ENCODE assay signal across 9 cellular contexts in the genomic region with DNA sequence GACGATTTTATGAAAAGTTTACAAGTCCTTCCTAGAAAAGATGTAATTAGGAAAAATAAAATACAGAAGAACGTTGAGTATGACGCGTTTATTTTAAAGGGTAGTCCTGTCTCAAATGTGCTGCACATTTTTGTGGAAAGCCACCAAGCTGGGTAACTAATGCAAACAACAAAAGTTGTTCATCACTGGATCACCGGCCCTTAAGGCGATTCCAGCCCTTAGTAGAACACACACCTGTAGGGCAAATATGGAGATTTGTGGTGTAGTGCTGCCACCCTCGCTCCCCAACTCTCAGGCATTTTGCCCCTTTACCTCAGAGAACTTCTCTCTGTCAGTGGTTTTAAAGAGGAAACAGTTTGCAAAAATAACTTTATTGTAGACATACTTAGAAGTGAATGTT. TPM values are rescaled to one million over a fixed set of nuclear protein-coding genes. Genes with fewer than 3 reads are reported as not detected.
DNase-seq lines count a peak whose midpoint lies in the region; ATAC-seq and TF ChIP-seq lines count a peak whose summit lies in the region.
"Had no signal": no experiment of that assay in that cellular context is flagged by ENCODE, and none has a peak within 500 bp of the region (broad histone marks: within the 10 kb centered on the region; RNA-seq: fewer than 3 reads in every experiment).

No MANE protein-coding gene starts in this region.

- TF ChIP-seq CTCF in liver (IDR thresholded peaks at IDR 0.05; ENCODE audit: low read depth, low read length, missing input control) (no peak), type B pancreatic cell (conservative IDR thresholded peaks at IDR 0.05) (no peak)

- peaks cover 4% of the 10 kb centered on the region for H3K36me3 Mint-ChIP-seq in activated naive CD4-positive, alpha-beta T cell treated with anti-CD3 and anti-CD28 coated beads, Interleukin-2, amount 50 U/mL, for 24 hours
- H3K36me3 Mint-ChIP-seq in activated naive CD4-positive, alpha-beta T cell treated with anti-CD3 and anti-CD28 coated beads, Interleukin-2, amount 50 U/mL, for 72 hours: peaks cover 0 to 5% of the 10 kb centered on the region in 2 donors
- peaks cover 17% of the 10 kb centered on the region for H3K36me3 Mint-ChIP-seq in type B pancreatic cell

- no peak for ATAC-seq in activated naive CD4-positive, alpha-beta T cell treated with anti-CD3 and anti-CD28 coated beads, Interleukin-2, amount 50 U/mL, for 72 hours

- 32% methylated on average over 7 of the region's 7 CpGs for WGBS in liver

- H3K27ac ChIP-seq in liver (ENCODE audit: low read depth in 1 of 2, low read length in 2 of 2): peak overlapping the region in 1 of 2 donors; percentile 37

- H3K4me1 Mint-ChIP-seq in activated naive CD4-positive, alpha-beta T cell treated with anti-CD3 and anti-CD28 coated beads, Interleukin-2, amount 50 U/mL, for 24 hours: peaks cover 58% of the 10 kb centered on the region
- H3K4me1 Mint-ChIP-seq in type B pancreatic cell (ENCODE audit: unreplicated experiment): peaks cover 35% of the 10 kb centered on the region

- no peaks in the 10 kb centered on the region for H3K27me3 Mint-ChIP-seq in activated naive CD4-positive, alpha-beta T cell treated with anti-CD3 and anti-CD28 coated beads, Interleukin-2, amount 50 U/mL, for 24 hours
- H3K27me3 Mint-ChIP-seq in type B pancreatic cell: peaks cover 3% of the 10 kb centered on the region

- DNase-seq in activated naive CD4-positive, alpha-beta T cell treated with Interleukin-2 at 50 U/mL for 16 hours: no peak
- DNase-seq in activated naive CD4-positive, alpha-beta T cell treated with anti-CD3 and anti-CD28 coated beads, Interleukin-2, amount 50 U/mL, for 72 hours (ENCODE audit: low spot score in 2 of 2): no peak
- DNase-seq in type B pancreatic cell (ENCODE audit: extremely low spot score, unreplicated experiment): no peak
- no peak for DNase-seq in NCI-H146 (lab: John Stamatoyannopoulos, UW)
- DNase-seq in SHP77 treated with DMSO at 0.1 percent for 48 hours (lab: John Stamatoyannopoulos, UW): no peak
- no peak for DNase-seq in OCI-M2 (lab: John Stamatoyannopoulos, UW; ENCODE audit: unreplicated experiment)
- DNase-seq: activated CD4-positive, alpha-beta T cell treated with anti-CD3 and anti-CD28 coated beads for 4 hours had no signal

- H3K9ac ChIP-seq in liver (ENCODE audit: low read depth in 1 of 2, low read length in 2 of 2): peak overlapping the region; percentile 25 to 54

- H3K36me3 ChIP-seq in liver (ENCODE audit: control insufficient read depth in 4 of 4, insufficient read depth in 3 of 4, low read depth in 1 of 4, low read length in 3 of 4): no peaks in the 10 kb centered on the region

- H3K27me3 ChIP-seq in liver (ENCODE audit: control insufficient read depth in 4 of 4, insufficient read depth in 4 of 4, low read length in 3 of 4): no peaks in the 10 kb centered on the region

- H3K4me1 ChIP-seq in liver (ENCODE audit: control insufficient read depth in 4 of 4, insufficient read depth in 4 of 4, low read length in 3 of 4): peaks cover 2 to 40% (median 35%) of the 10 kb centered on the region in 4 donors

- no peak for TF ChIP-seq RAD21 in liver (IDR thresholded peaks at IDR 0.05)

- H3K27ac Mint-ChIP-seq in activated naive CD4-positive, alpha-beta T cell treated with anti-CD3 and anti-CD28 coated beads, Interleukin-2, amount 50 U/mL, for 24 hours: peak overlapping the region; percentile 81
- H3K27ac Mint-ChIP-seq in activated naive CD4-positive, alpha-beta T cell treated with anti-CD3 and anti-CD28 coated beads, Interleukin-2, amount 50 U/mL, for 72 hours: peak overlapping the region; percentile 64 to 77
- H3K27ac Mint-ChIP-seq in type B pancreatic cell: peak overlapping the region; percentile 37

- no peaks in the 10 kb centered on the region for H3K9me3 ChIP-seq in liver (ENCODE audit: control insufficient read depth in 4 of 4, low read length in 3 of 4)

- H3K9me3 Mint-ChIP-seq in activated naive CD4-positive, alpha-beta T cell treated with anti-CD3 and anti-CD28 coated beads, Interleukin-2, amount 50 U/mL, for 24 hours: no peaks in the 10 kb centered on the region
- H3K9me3 Mint-ChIP-seq in activated naive CD4-positive, alpha-beta T cell treated with anti-CD3 and anti-CD28 coated beads, Interleukin-2, amount 50 U/mL, for 72 hours: no peaks in the 10 kb centered on the region
- peaks cover 5% of the 10 kb centered on the region for H3K9me3 Mint-ChIP-seq in type B pancreatic cell

- peak overlapping the region; percentile 89 for H3K4me3 Mint-ChIP-seq in activated naive CD4-positive, alpha-beta T cell treated with anti-CD3 and anti-CD28 coated beads, Interleukin-2, amount 50 U/mL, for 24 hours
- H3K4me3 Mint-ChIP-seq in type B pancreatic cell: peak overlapping the region; percentile 91

- peak overlapping the region in 2 of 3 donors; percentile 68 to 84 for H3K4me3 ChIP-seq in liver (ENCODE audit: low read depth in 1 of 3, low read length in 3 of 3)

TF ChIP-seq in liver, 16 proteins besides CTCF, POLR2A, EP300 and RAD21:
- TF ChIP-seq FOXA2 (IDR thresholded peaks at IDR 0.05): no peak
- TF ChIP-seq RXRA (IDR thresholded peaks at IDR 0.05): no peak
- no peak for TF ChIP-seq EGR1 (IDR thresholded peaks at IDR 0.05; ENCODE audit: low read depth in 2 of 2)
- no peak for TF ChIP-seq NR2F2 (IDR thresholded peaks at IDR 0.05)
- TF ChIP-seq HNF4G (IDR thresholded peaks at IDR 0.05): no peak
- TF ChIP-seq, protein P1, sequence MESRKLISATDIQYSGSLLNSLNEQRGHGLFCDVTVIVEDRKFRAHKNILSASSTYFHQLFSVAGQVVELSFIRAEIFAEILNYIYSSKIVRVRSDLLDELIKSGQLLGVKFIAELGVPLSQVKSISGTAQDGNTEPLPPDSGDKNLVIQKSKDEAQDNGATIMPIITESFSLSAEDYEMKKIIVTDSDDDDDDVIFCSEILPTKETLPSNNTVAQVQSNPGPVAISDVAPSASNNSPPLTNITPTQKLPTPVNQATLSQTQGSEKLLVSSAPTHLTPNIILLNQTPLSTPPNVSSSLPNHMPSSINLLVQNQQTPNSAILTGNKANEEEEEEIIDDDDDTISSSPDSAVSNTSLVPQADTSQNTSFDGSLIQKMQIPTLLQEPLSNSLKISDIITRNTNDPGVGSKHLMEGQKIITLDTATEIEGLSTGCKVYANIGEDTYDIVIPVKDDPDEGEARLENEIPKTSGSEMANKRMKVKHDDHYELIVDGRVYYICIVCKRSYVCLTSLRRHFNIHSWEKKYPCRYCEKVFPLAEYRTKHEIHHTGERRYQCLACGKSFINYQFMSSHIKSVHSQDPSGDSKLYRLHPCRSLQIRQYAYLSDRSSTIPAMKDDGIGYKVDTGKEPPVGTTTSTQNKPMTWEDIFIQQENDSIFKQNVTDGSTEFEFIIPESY (IDR thresholded peaks at IDR 0.05): no peak
- TF ChIP-seq GABPA (IDR thresholded peaks at IDR 0.05 in 1 of 2, conservative IDR thresholded peaks at IDR 0.05 in 1 of 2): no peak
- TF ChIP-seq, protein P2, sequence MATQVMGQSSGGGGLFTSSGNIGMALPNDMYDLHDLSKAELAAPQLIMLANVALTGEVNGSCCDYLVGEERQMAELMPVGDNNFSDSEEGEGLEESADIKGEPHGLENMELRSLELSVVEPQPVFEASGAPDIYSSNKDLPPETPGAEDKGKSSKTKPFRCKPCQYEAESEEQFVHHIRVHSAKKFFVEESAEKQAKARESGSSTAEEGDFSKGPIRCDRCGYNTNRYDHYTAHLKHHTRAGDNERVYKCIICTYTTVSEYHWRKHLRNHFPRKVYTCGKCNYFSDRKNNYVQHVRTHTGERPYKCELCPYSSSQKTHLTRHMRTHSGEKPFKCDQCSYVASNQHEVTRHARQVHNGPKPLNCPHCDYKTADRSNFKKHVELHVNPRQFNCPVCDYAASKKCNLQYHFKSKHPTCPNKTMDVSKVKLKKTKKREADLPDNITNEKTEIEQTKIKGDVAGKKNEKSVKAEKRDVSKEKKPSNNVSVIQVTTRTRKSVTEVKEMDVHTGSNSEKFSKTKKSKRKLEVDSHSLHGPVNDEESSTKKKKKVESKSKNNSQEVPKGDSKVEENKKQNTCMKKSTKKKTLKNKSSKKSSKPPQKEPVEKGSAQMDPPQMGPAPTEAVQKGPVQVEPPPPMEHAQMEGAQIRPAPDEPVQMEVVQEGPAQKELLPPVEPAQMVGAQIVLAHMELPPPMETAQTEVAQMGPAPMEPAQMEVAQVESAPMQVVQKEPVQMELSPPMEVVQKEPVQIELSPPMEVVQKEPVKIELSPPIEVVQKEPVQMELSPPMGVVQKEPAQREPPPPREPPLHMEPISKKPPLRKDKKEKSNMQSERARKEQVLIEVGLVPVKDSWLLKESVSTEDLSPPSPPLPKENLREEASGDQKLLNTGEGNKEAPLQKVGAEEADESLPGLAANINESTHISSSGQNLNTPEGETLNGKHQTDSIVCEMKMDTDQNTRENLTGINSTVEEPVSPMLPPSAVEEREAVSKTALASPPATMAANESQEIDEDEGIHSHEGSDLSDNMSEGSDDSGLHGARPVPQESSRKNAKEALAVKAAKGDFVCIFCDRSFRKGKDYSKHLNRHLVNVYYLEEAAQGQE (IDR thresholded peaks at IDR 0.05): no peak
- TF ChIP-seq FOXA1 (IDR thresholded peaks at IDR 0.05): no peak
- no peak for TF ChIP-seq JUND (IDR thresholded peaks at IDR 0.05)
- TF ChIP-seq SP1 (IDR thresholded peaks at IDR 0.05): no peak
- no peak for TF ChIP-seq HNF4A (conservative IDR thresholded peaks at IDR 0.05)
- TF ChIP-seq, protein P3, sequence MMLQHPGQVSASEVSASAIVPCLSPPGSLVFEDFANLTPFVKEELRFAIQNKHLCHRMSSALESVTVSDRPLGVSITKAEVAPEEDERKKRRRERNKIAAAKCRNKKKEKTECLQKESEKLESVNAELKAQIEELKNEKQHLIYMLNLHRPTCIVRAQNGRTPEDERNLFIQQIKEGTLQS (IDR thresholded peaks at IDR 0.05): no peak
- TF ChIP-seq, protein P4, sequence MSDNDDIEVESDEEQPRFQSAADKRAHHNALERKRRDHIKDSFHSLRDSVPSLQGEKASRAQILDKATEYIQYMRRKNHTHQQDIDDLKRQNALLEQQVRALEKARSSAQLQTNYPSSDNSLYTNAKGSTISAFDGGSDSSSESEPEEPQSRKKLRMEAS (IDR thresholded peaks at IDR 0.05): no peak
- TF ChIP-seq TAF1 (conservative IDR thresholded peaks at IDR 0.05): no peak
- no peak for TF ChIP-seq YY1 (IDR thresholded peaks at IDR 0.05)
TF ChIP-seq in liver: peak in this region for 0.

RNA-seq across cellular contexts. Expression of a gene that starts 1.9 kb away (rescaled TPM):
- total RNA-seq in activated naive CD4-positive, alpha-beta T cell treated with anti-CD3 and anti-CD28 coated beads, Interleukin-2, amount 50 U/mL, for 72 hours: 10 to 100 TPM in 1 of 2 donors, 1 to 10 TPM in 1; 9.2 to 17.4 TPM
- 10 to 100 TPM; 11.2 to 15.1 TPM for total RNA-seq in liver
- 10 to 100 TPM; 11.3 to 12.3 TPM for polyA plus RNA-seq in liver
- total RNA-seq in type B pancreatic cell (ENCODE audit: low replicate concordance): 41.3 and 91.6 TPM in 2 replicates
